26 cellular contexts compared by ENCODE assay signal in genomic region chr16:66084306-66084705, GRCh38.
"Had no signal": no experiment of that assay in that cellular context is flagged by ENCODE, and none has a peak within 500 bp of the region (broad histone marks: within the 10 kb centered on the region; RNA-seq: fewer than 3 reads in every experiment).

No MANE protein-coding gene starts in this region.

- H3K36me3 Mint-ChIP-seq: naive thymus-derived CD8-positive, alpha-beta T cell; stimulated activated memory B cell treated with anti-CD40 and anti-IgM and Interleukin-4, amounts not matched to agents 10 μg/mL and 1 μg/mL and 100 μg/mL, for 72 hours; type B pancreatic cell had no signal

- DNase-seq: colonic mucosa; effector memory CD4-positive, alpha-beta T cell; foreskin fibroblast; gastrocnemius medialis; head of caudate nucleus; mesenchymal stem cell; midbrain; naive thymus-derived CD8-positive, alpha-beta T cell; nephron progenitor cell; nucleus accumbens; posterior cingulate gyrus; psoas muscle; right cardiac atrium; sigmoid colon; spleen; stimulated activated CD4-positive, alpha-beta T cell treated with anti-CD3 and anti-CD28 coated beads, Interleukin-4, amount 100 ng/mL, for 4 hours; stimulated activated naive CD8-positive, alpha-beta T cell treated with anti-CD3 and anti-CD28 coated beads, Interleukin-15, Interleukin-2, amounts not matched to agents 100 U/mL and 50 U/mL, for 24 hours; substantia nigra; testis; tibial artery had no signal

- H3K27ac Mint-ChIP-seq: dendritic cell treated with granulocyte-macrophage colony-stimulating factor and Interleukin-4, amounts not matched to agents 40 ng/mL and 50 ng/mL, for 4 days; naive thymus-derived CD8-positive, alpha-beta T cell; nephron progenitor cell; stimulated activated memory B cell treated with anti-CD40 and anti-IgM and Interleukin-4, amounts not matched to agents 10 μg/mL and 1 μg/mL and 100 μg/mL, for 72 hours had no signal

- H3K36me3 ChIP-seq: colonic mucosa, esophagus muscularis mucosa, gastrocnemius medialis, sigmoid colon, spleen, tibial artery had no signal

- H3K9me3 ChIP-seq: colonic mucosa, esophagus muscularis mucosa, gastrocnemius medialis, psoas muscle, sigmoid colon, spleen, testis, tibial artery had no signal

- H3K4me3 Mint-ChIP-seq: dendritic cell treated with granulocyte-macrophage colony-stimulating factor and Interleukin-4, amounts not matched to agents 40 ng/mL and 50 ng/mL, for 4 days; naive thymus-derived CD8-positive, alpha-beta T cell; nephron progenitor cell; stimulated activated memory B cell treated with anti-CD40 and anti-IgM and Interleukin-4, amounts not matched to agents 10 μg/mL and 1 μg/mL and 100 μg/mL, for 72 hours; type B pancreatic cell had no signal

- H3K4me3 ChIP-seq: colonic mucosa, esophagus muscularis mucosa, gastrocnemius medialis, psoas muscle, sigmoid colon, skin epidermis, spleen, testis, tibial artery had no signal

- H3K27ac ChIP-seq: colonic mucosa, esophagus muscularis mucosa, gastrocnemius medialis, psoas muscle, sigmoid colon, spleen, testis, tibial artery had no signal

- H3K27me3 ChIP-seq: colonic mucosa, esophagus muscularis mucosa, gastrocnemius medialis, sigmoid colon, spleen, testis, tibial artery had no signal

- H3K9me3 Mint-ChIP-seq: dendritic cell treated with granulocyte-macrophage colony-stimulating factor and Interleukin-4, amounts not matched to agents 40 ng/mL and 50 ng/mL, for 4 days; nephron progenitor cell; type B pancreatic cell had no signal

- H3K27me3 Mint-ChIP-seq: stimulated activated memory B cell treated with anti-CD40 and anti-IgM and Interleukin-4, amounts not matched to agents 10 μg/mL and 1 μg/mL and 100 μg/mL, for 72 hours; type B pancreatic cell had no signal

- ATAC-seq: gastrocnemius medialis; left lobe of liver; naive thymus-derived CD8-positive, alpha-beta T cell; psoas muscle; right cardiac atrium; stimulated activated memory B cell treated with anti-CD40 and anti-IgM and Interleukin-4, amounts not matched to agents 10 μg/mL and 1 μg/mL and 100 μg/mL, for 72 hours; stimulated activated naive CD8-positive, alpha-beta T cell treated with anti-CD3 and anti-CD28 coated beads, Interleukin-15, Interleukin-2, amounts not matched to agents 100 U/mL and 50 U/mL, for 24 hours had no signal

- H3K4me1 ChIP-seq: colonic mucosa, gastrocnemius medialis, psoas muscle, sigmoid colon, spleen, testis had no signal

- H3K4me1 Mint-ChIP-seq: naive thymus-derived CD8-positive, alpha-beta T cell; stimulated activated memory B cell treated with anti-CD40 and anti-IgM and Interleukin-4, amounts not matched to agents 10 μg/mL and 1 μg/mL and 100 μg/mL, for 72 hours had no signal
